29 cellular contexts compared by ENCODE assay signal in genomic region chr7:105840981-105841749, GRCh38.
"Had no signal": no experiment of that assay in that cellular context is flagged by ENCODE, and none has a peak within 500 bp of the region (broad histone marks: within the 10 kb centered on the region; RNA-seq: fewer than 3 reads in every experiment).

No MANE protein-coding gene starts in this region.

- H3K9me3 Mint-ChIP-seq: activated naive CD4-positive, alpha-beta T cell treated with anti-CD3 and anti-CD28 coated beads for 36 hours; effector memory CD8-positive, alpha-beta T cell had no signal

- DNase-seq: activated CD4-positive, alpha-beta memory T cell treated with anti-CD3 and anti-CD28 coated beads for 36 hours; activated CD4-positive, alpha-beta T cell treated with anti-CD3 and anti-CD28 coated beads, Interleukin-2, amount 10 ng/mL, durations not matched to agents 24 days and 14 days; activated CD4-positive, CD25-positive, alpha-beta regulatory T cell treated with anti-CD3 and anti-CD28 coated beads, Interleukin-2, amount 50 U/mL, for 72 hours; activated CD8-positive, alpha-beta memory T cell treated with anti-CD3 and anti-CD28 coated beads, Interleukin-2, amount 50 U/mL, for 4 hours; activated effector memory CD4-positive, alpha-beta T cell treated with anti-CD3 and anti-CD28 coated beads, Interleukin-2, amount 50 U/mL, for 16 hours; activated naive CD4-positive, alpha-beta T cell treated with anti-CD3 and anti-CD28 coated beads for 36 hours; activated naive CD8-positive, alpha-beta T cell treated with anti-CD3 and anti-CD28 coated beads for 36 hours; activated T-cell treated with anti-CD3 and anti-CD28 coated beads, Interleukin-2, amount 50 U/mL, for 1 hour; adrenal gland; aorta; caudate nucleus; cortex of kidney; effector memory CD8-positive, alpha-beta T cell; left ventricle myocardium superior; midbrain; naive thymus-derived CD4-positive, alpha-beta T cell; nucleus accumbens; psoas muscle; sigmoid colon; small intestine; stimulated activated CD4-positive, alpha-beta T cell treated with anti-CD3 and anti-CD28 coated beads, Interleukin-2, amount 100 ng/mL, for 24 hours; stimulated activated naive CD4-positive, alpha-beta T cell; T-helper 2 cell; testis; transverse colon had no signal

- H3K4me1 ChIP-seq: parathyroid adenoma had no signal

- H3K4me3 Mint-ChIP-seq: activated CD4-positive, alpha-beta memory T cell treated with anti-CD3 and anti-CD28 coated beads for 36 hours; activated CD4-positive, alpha-beta T cell treated with anti-CD3 and anti-CD28 coated beads, Interleukin-2, amount 10 ng/mL, durations not matched to agents 24 days and 14 days; activated naive CD4-positive, alpha-beta T cell treated with anti-CD3 and anti-CD28 coated beads for 36 hours; activated naive CD8-positive, alpha-beta T cell treated with anti-CD3 and anti-CD28 coated beads for 36 hours; activated T-helper 1 cell treated with anti-CD3 and anti-CD28 coated beads, Interleukin-12 subunit alpha, Interleukin-12 subunit beta, Interleukin-2, Interleukin-4 antibody, amounts not matched to agents 30 ng/mL and 10 ng/mL and 1 ng/mL, durations not matched to agents 14 hours and 24 hours and 36 hours; brain; effector memory CD8-positive, alpha-beta T cell; naive thymus-derived CD4-positive, alpha-beta T cell; neural crest cell had no signal

- H3K27ac ChIP-seq: adrenal gland, parathyroid adenoma, psoas muscle, testis, transverse colon had no signal

- H3K4me3 ChIP-seq: adrenal gland, psoas muscle, sigmoid colon, testis, transverse colon had no signal

- H3K27ac Mint-ChIP-seq: activated CD4-positive, alpha-beta memory T cell treated with anti-CD3 and anti-CD28 coated beads for 36 hours; activated CD4-positive, alpha-beta T cell treated with anti-CD3 and anti-CD28 coated beads, Interleukin-2, amount 10 ng/mL, durations not matched to agents 24 days and 14 days; activated naive CD4-positive, alpha-beta T cell treated with anti-CD3 and anti-CD28 coated beads for 36 hours; activated naive CD8-positive, alpha-beta T cell treated with anti-CD3 and anti-CD28 coated beads for 36 hours; activated T-helper 1 cell treated with anti-CD3 and anti-CD28 coated beads, Interleukin-12 subunit alpha, Interleukin-12 subunit beta, Interleukin-2, Interleukin-4 antibody, amounts not matched to agents 30 ng/mL and 10 ng/mL and 1 ng/mL, durations not matched to agents 14 hours and 24 hours and 36 hours; naive thymus-derived CD4-positive, alpha-beta T cell had no signal

- H3K9me3 ChIP-seq: adrenal gland, psoas muscle, sigmoid colon, testis, transverse colon had no signal

- H3K4me1 Mint-ChIP-seq: activated naive CD8-positive, alpha-beta T cell treated with anti-CD3 and anti-CD28 coated beads for 36 hours had no signal

- H3K27me3 Mint-ChIP-seq: activated CD4-positive, alpha-beta memory T cell treated with anti-CD3 and anti-CD28 coated beads for 36 hours; activated naive CD8-positive, alpha-beta T cell treated with anti-CD3 and anti-CD28 coated beads for 36 hours; brain had no signal

- H3K27me3 ChIP-seq: adrenal gland, sigmoid colon, testis, transverse colon had no signal

- H2AFZ ChIP-seq: parathyroid adenoma had no signal

- H3K36me3 Mint-ChIP-seq: activated naive CD8-positive, alpha-beta T cell treated with anti-CD3 and anti-CD28 coated beads for 36 hours had no signal

- H3K36me3 ChIP-seq: adrenal gland, sigmoid colon, transverse colon had no signal

- H3K9ac ChIP-seq: parathyroid adenoma had no signal
